ENCODE assay signal across 1 cellular context in genomic region chr17:68378202-68379149, GRCh38.
A peak's percentile ranks its signal among the peaks of the same experiment; 100 is the strongest.
TF ChIP-seq lines count a peak whose summit lies in the region.

No MANE protein-coding gene starts in this region.

TF ChIP-seq in HEK293, 187 proteins besides CTCF, POLR2A, EP300 and RAD21 (continued from another document):
- TF ChIP-seq ZNF488 (tag by site-specific recombination; IDR thresholded peaks at IDR 0.05) (no peak), SCRT2 (tag by site-specific recombination; IDR thresholded peaks at IDR 0.05) (peak; percentile 66), ZNF112 (tag by site-specific recombination; IDR thresholded peaks at IDR 0.05) (no peak), ZNF48 (tag by site-specific recombination; IDR thresholded peaks at IDR 0.05) (no peak), ZNF366 (tag by site-specific recombination; conservative IDR thresholded peaks at IDR 0.05) (peak; percentile 69), ZNF354C (tag by site-specific recombination; IDR thresholded peaks at IDR 0.05; ENCODE audit: borderline replicate concordance, low read depth) (no peak), RBAK (tag by site-specific recombination; IDR thresholded peaks at IDR 0.05) (no peak), ZSCAN4 (tag by site-specific recombination; IDR thresholded peaks at IDR 0.05) (no peak), KLF9 (tag by site-specific recombination; IDR thresholded peaks at IDR 0.05; ENCODE audit: low read depth) (no peak), ZNF157 (tag by site-specific recombination; IDR thresholded peaks at IDR 0.05) (no peak), ZFP69B (tag by site-specific recombination; IDR thresholded peaks at IDR 0.05) (0 out of 2 replicates have a peak, but pooled peaks have one; percentile 38), GLI4 (tag by site-specific recombination; IDR thresholded peaks at IDR 0.05) (0 out of 2 replicates have a peak, but pooled peaks have one; percentile 31), ZNF391 (tag by site-specific recombination; IDR thresholded peaks at IDR 0.05; ENCODE audit: borderline replicate concordance, low read depth) (0 out of 2 replicates have a peak, but pooled peaks have one; percentile 20), PATZ1 (tag by site-specific recombination; IDR thresholded peaks at IDR 0.05) (peak; percentile 90), ZNF292 (tag by site-specific recombination; IDR thresholded peaks at IDR 0.05; ENCODE audit: borderline replicate concordance, low read depth) (no peak), ZNF660 (tag by site-specific recombination; IDR thresholded peaks at IDR 0.05) (no peak), PRDM1 (tag by site-specific recombination; IDR thresholded peaks at IDR 0.05) (peak; percentile 20; the same call in 1 of the 2 replicates), ZNF24 (tag by site-specific recombination; IDR thresholded peaks at IDR 0.05) (peak; percentile 60), ZNF639 (tag by site-specific recombination; IDR thresholded peaks at IDR 0.05) (0 out of 2 replicates have a peak, but pooled peaks have one; percentile 20), ZNF239 (tag by site-specific recombination; IDR thresholded peaks at IDR 0.05) (no peak), ZNF211 (tag by site-specific recombination; IDR thresholded peaks at IDR 0.05; ENCODE audit: low read depth) (no peak), ZNF580 (tag by site-specific recombination; IDR thresholded peaks at IDR 0.05) (no peak), KLF17 (tag by site-specific recombination; IDR thresholded peaks at IDR 0.05) (no peak), YY1 (tag by site-specific recombination; IDR thresholded peaks at IDR 0.05) (no peak), ZNF26 (tag by site-specific recombination; IDR thresholded peaks at IDR 0.05) (no peak), ZNF529 (tag by site-specific recombination; IDR thresholded peaks at IDR 0.05; ENCODE audit: insufficient replicate concordance) (no peak), OVOL3 (tag by site-specific recombination; IDR thresholded peaks at IDR 0.05) (0 out of 2 replicates have a peak, but pooled peaks have one; percentile 13), KLF1 (tag by site-specific recombination; IDR thresholded peaks at IDR 0.05) (no peak), PRDM10 (tag by site-specific recombination; IDR thresholded peaks at IDR 0.05) (peak; percentile 99), ZNF626 (tag by site-specific recombination; IDR thresholded peaks at IDR 0.05) (no peak), GLIS1 (tag by site-specific recombination; IDR thresholded peaks at IDR 0.05) (peak; percentile 87), SALL2 (tag by site-specific recombination; IDR thresholded peaks at IDR 0.05; ENCODE audit: borderline replicate concordance) (no peak), ZNF223 (tag by site-specific recombination; IDR thresholded peaks at IDR 0.05) (no peak), IKZF3 (tag by site-specific recombination; IDR thresholded peaks at IDR 0.05) (no peak), ZNF248 (tag by site-specific recombination; IDR thresholded peaks at IDR 0.05) (no peak), ZNF629 (tag by site-specific recombination; IDR thresholded peaks at IDR 0.05) (peak; percentile 59), ZNF560 (tag by site-specific recombination; IDR thresholded peaks at IDR 0.05; ENCODE audit: borderline replicate concordance) (no peak), GLI2 (tag by site-specific recombination; IDR thresholded peaks at IDR 0.05; ENCODE audit: borderline replicate concordance, low read depth) (no peak)
